Comparison of ENCODE assay signal across 25 cellular contexts in the genomic region with DNA sequence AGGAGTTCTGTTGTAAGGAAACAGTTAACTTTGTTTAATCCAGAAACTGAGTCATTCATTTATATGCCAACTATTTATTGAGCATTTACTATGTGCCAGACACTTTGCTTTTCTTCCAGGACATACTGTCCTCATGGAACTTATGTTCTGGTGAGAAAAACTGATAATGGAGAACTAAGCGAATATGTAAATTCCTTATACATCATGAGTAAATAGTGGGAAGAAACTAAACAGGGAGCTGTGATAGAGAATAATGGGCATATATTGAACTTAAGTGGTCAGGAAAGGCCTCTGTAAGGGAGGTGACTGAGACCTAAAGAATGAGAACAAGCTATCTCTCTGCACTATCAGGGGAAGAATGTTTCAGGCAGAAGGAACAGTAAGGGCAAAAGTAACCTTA.
"Had no signal": no experiment of that assay in that cellular context is flagged by ENCODE, and none has a peak within 500 bp of the region (broad histone marks: within the 10 kb centered on the region; RNA-seq: fewer than 3 reads in every experiment).

No MANE protein-coding gene starts in this region.

- H3K9ac ChIP-seq: KMS-11 had no signal

- DNase-seq: activated CD4-positive, alpha-beta memory T cell treated with anti-CD3 and anti-CD28 coated beads for 36 hours; activated CD4-positive, alpha-beta T cell treated with anti-CD3 and anti-CD28 coated beads, Interleukin-2, amount 10 ng/mL, durations not matched to agents 7 days and 5 days; activated CD4-positive, CD25-positive, alpha-beta regulatory T cell; activated CD8-positive, alpha-beta memory T cell treated with anti-CD3 and anti-CD28 coated beads for 24 hours; activated effector memory CD4-positive, alpha-beta T cell treated with anti-CD3 and anti-CD28 coated beads, Interleukin-2, amount 50 U/mL, for 16 hours; activated naive CD4-positive, alpha-beta T cell treated with Interleukin-2 at 50 U/mL for 16 hours; activated naive CD8-positive, alpha-beta T cell treated with anti-CD3 and anti-CD28 coated beads, Interleukin-2, amount 50 U/mL, for 24 hours; activated T-cell treated with anti-CD3 and anti-CD28 coated beads, Interleukin-2, amount 50 U/mL, for 4 hours; amygdala; cerebellar nuclear complex; MG63; MV-4-11; NCI-H1092 treated with DMSO at 0.1 percent for 48 hours; NCI-H1436; NCI-H1694 treated with DMSO at 0.1 percent for 48 hours; NCI-H2029 treated with DMSO at 0.1 percent for 48 hours; NCI-H510A treated with DMSO at 0.1 percent for 48 hours; SHP77; T-helper 2 cell; T1000 had no signal

- H3K4me3 ChIP-seq: MG63, SJSA1 had no signal

- H3K27ac ChIP-seq: KMS-11, SJSA1, VCaP had no signal

- H3K9me3 ChIP-seq: MG63, SJSA1 had no signal

- ATAC-seq: activated naive CD4-positive, alpha-beta T cell treated with anti-CD3 and anti-CD28 coated beads, Interleukin-2, amount 50 U/mL, for 72 hours; activated naive CD8-positive, alpha-beta T cell treated with anti-CD3 and anti-CD28 coated beads, Interleukin-2, amount 50 U/mL, for 24 hours; activated T-cell treated with anti-CD3 and anti-CD28 coated beads, Interleukin-2, amount 50 U/mL, for 4 hours; PC-3 had no signal

- H3K4me2 ChIP-seq: KMS-11 had no signal

- H3K27me3 ChIP-seq: MG63, SJSA1 had no signal

- H3K36me3 ChIP-seq: MG63, SJSA1 had no signal
